In the genomic region with DNA sequence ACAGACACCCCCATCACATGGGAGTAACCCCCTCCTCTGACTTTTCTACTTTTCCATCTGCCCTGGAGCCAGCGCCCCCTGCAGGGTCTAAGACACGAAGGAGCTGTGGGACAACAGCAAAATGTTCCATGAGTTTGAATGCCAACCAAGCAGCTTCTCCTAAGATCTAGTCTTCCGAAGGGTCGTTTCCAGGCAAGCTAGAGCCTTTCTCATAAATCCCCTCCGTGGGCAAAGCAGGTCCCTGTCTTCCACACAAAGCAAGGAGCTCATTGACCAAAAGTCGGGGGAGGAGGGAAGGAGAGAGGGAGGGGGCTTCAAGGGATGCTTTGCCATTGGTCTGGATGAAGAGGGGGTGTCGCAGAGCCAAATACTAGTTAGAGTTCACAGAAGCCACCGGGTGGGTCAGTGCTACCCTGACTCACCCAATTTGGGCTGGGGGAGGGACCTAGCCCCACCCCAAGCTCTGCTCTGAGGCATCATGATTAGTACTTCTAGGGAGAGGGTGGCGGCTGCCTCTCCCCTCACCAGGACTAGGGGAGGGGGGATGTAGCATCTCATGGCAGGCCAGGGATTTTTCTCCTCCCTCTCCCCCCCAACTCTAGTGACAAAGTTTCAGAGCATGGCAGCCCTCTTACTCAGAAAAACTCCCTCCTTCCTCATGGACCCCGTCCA, we compare ENCODE assay signal across 8 cellular contexts. TPM values are rescaled to one million over a fixed set of nuclear protein-coding genes. Genes with fewer than 3 reads are reported as not detected.
DNase-seq lines count a peak whose midpoint lies in the region; ATAC-seq and TF ChIP-seq lines count a peak whose summit lies in the region.

No MANE protein-coding gene starts in this region.

- intact Hi-C loops in activated CD4-positive, alpha-beta memory T cell treated with anti-CD3 and anti-CD28 coated beads for 36 hours (cut with micrococcal nuclease) = no loop called here

- H2AFZ ChIP-seq in smooth muscle cell (ENCODE audit: low read depth) = peak overlapping the region; percentile 71

- H3K27ac ChIP-seq in SJCRH30 (no peak overlapping the region), smooth muscle cell (ENCODE audit: low read depth) (no peak overlapping the region)

- H3K4me3 Mint-ChIP-seq in activated CD4-positive, alpha-beta memory T cell treated with anti-CD3 and anti-CD28 coated beads for 36 hours = peak overlapping the region; percentile 61
- H3K4me3 Mint-ChIP-seq in activated CD4-positive, alpha-beta memory T cell treated with anti-CD3 and anti-CD28 coated beads, Interleukin-2, amount 10 ng/mL, durations not matched to agents 7 days and 5 days = no peak overlapping the region

- no peaks in the 10 kb centered on the region for H3K36me3 ChIP-seq in SJCRH30
- H3K36me3 ChIP-seq in smooth muscle cell (ENCODE audit: low read depth) = no peaks in the 10 kb centered on the region

- H3K4me1 ChIP-seq in SJCRH30 (peaks cover 3% of the 10 kb centered on the region), smooth muscle cell (ENCODE audit: low read depth) (peaks cover 23% of the 10 kb centered on the region)

- ATAC-seq in GM21367 (IDR thresholded peaks at IDR 0.05; ENCODE audit: unreplicated experiment) (no peak), GM21619 (IDR thresholded peaks at IDR 0.05; ENCODE audit: unreplicated experiment) (no peak)

- H3K9ac ChIP-seq in smooth muscle cell (ENCODE audit: low read depth) = no peak overlapping the region

- H3K27me3 ChIP-seq in SJCRH30 (peaks cover 11% of the 10 kb centered on the region), smooth muscle cell (ENCODE audit: low read depth) (peaks cover 31% of the 10 kb centered on the region)

- CTCF ChIA-PET in activated CD4-positive, alpha-beta memory T cell treated with anti-CD3 and anti-CD28 coated beads for 36 hours (lab: Charles Lee) = interaction anchor here (0.6 to 3.5 kb wide), 27 partner anchors 8 to 511 kb away, joined by 3 to 24 read pairs (median 4); a partner anchor contains a TSS
- CTCF ChIA-PET in activated CD4-positive, alpha-beta memory T cell treated with anti-CD3 and anti-CD28 coated beads, Interleukin-2, amount 10 ng/mL, durations not matched to agents 7 days and 5 days (lab: Charles Lee) = interaction anchor here (0.6 to 2.1 kb wide), 7 partner anchors 8 to 203 kb away, joined by 3 to 9 read pairs (median 3); no protein-coding TSS in a partner anchor

- H3K79me2 ChIP-seq in smooth muscle cell (ENCODE audit: low read depth) = no peaks in the 10 kb centered on the region

- no peaks in the 10 kb centered on the region for H3K36me3 Mint-ChIP-seq in activated CD4-positive, alpha-beta memory T cell treated with anti-CD3 and anti-CD28 coated beads for 36 hours
- no peaks in the 10 kb centered on the region for H3K36me3 Mint-ChIP-seq in activated CD4-positive, alpha-beta memory T cell treated with anti-CD3 and anti-CD28 coated beads, Interleukin-2, amount 10 ng/mL, durations not matched to agents 7 days and 5 days (ENCODE audit: low read depth)

- H3K4me3 ChIP-seq in SJCRH30 = peak overlapping the region; percentile 74
- H3K4me3 ChIP-seq in fibroblast of the aortic adventitia (ENCODE audit: low read depth, low read length) = no peak overlapping the region
- peak overlapping the region; percentile 82 for H3K4me3 ChIP-seq in smooth muscle cell

- H3K9me3 Mint-ChIP-seq in activated CD4-positive, alpha-beta memory T cell treated with anti-CD3 and anti-CD28 coated beads for 36 hours = no peaks in the 10 kb centered on the region
- no peaks in the 10 kb centered on the region for H3K9me3 Mint-ChIP-seq in activated CD4-positive, alpha-beta memory T cell treated with anti-CD3 and anti-CD28 coated beads, Interleukin-2, amount 10 ng/mL, durations not matched to agents 7 days and 5 days

- peak; percentile 21 for TF ChIP-seq CTCF in fibroblast of the aortic adventitia (IDR thresholded peaks at IDR 0.05; ENCODE audit: insufficient read depth, low read length)
- peak; percentile 47 for TF ChIP-seq CTCF in smooth muscle cell (IDR thresholded peaks at IDR 0.05; ENCODE audit: borderline replicate concordance, insufficient read depth, poor library complexity, severe bottlenecking)

- H3F3A ChIP-seq in smooth muscle cell (ENCODE audit: low read depth) = no peaks in the 10 kb centered on the region

- DNase-seq in activated CD4-positive, alpha-beta memory T cell treated with anti-CD3 and anti-CD28 coated beads for 36 hours = peak; percentile 30
- no peak for DNase-seq in activated CD4-positive, alpha-beta memory T cell treated with anti-CD3 and anti-CD28 coated beads, Interleukin-2, amount 10 ng/mL, durations not matched to agents 7 days and 5 days
- DNase-seq in SJCRH30 (peak in 1 of 2 experiments; percentile 47), fibroblast of the aortic adventitia (ENCODE audit: low read depth) (no peak), smooth muscle cell (lab: John Stamatoyannopoulos, UW; ENCODE audit: unreplicated experiment) (no peak), GM19240 (ENCODE audit: insufficient read length, low spot score) (no peak)

- H4K20me1 ChIP-seq in smooth muscle cell (ENCODE audit: low read depth) = no peaks in the 10 kb centered on the region

- POLR2A ChIA-PET in activated CD4-positive, alpha-beta memory T cell treated with anti-CD3 and anti-CD28 coated beads for 36 hours (lab: Charles Lee) = interaction anchor here (0.6 to 1.3 kb wide), 3 partner anchors 14 to 74 kb away, joined by 3 to 4 read pairs (median 4); a partner anchor contains a TSS
- POLR2A ChIA-PET in activated CD4-positive, alpha-beta memory T cell treated with anti-CD3 and anti-CD28 coated beads, Interleukin-2, amount 10 ng/mL, durations not matched to agents 7 days and 5 days (lab: Charles Lee) = interaction anchor here (0.8 to 1.2 kb wide), 3 partner anchors 20 to 76 kb away, joined by 3 read pairs; a partner anchor contains a TSS

- no peak overlapping the region for H3K27ac Mint-ChIP-seq in activated CD4-positive, alpha-beta memory T cell treated with anti-CD3 and anti-CD28 coated beads for 36 hours
- no peak overlapping the region for H3K27ac Mint-ChIP-seq in activated CD4-positive, alpha-beta memory T cell treated with anti-CD3 and anti-CD28 coated beads, Interleukin-2, amount 10 ng/mL, durations not matched to agents 7 days and 5 days

- peaks cover 72% of the 10 kb centered on the region for H3K27me3 Mint-ChIP-seq in activated CD4-positive, alpha-beta memory T cell treated with anti-CD3 and anti-CD28 coated beads for 36 hours
- peaks cover 76% of the 10 kb centered on the region for H3K27me3 Mint-ChIP-seq in activated CD4-positive, alpha-beta memory T cell treated with anti-CD3 and anti-CD28 coated beads, Interleukin-2, amount 10 ng/mL, durations not matched to agents 7 days and 5 days

- H3K9me3 ChIP-seq in SJCRH30 (replicated peaks) (no peaks in the 10 kb centered on the region), smooth muscle cell (replicated peaks; ENCODE audit: low read depth) (no peaks in the 10 kb centered on the region)

- WGBS in smooth muscle cell (ENCODE audit: low lambda C conversion rate) = 20% methylated on average over 10 of the region's 10 CpGs

- H3K4me2 ChIP-seq in smooth muscle cell = peak overlapping the region; percentile 98

- peaks cover 16% of the 10 kb centered on the region for H3K4me1 Mint-ChIP-seq in activated CD4-positive, alpha-beta memory T cell treated with anti-CD3 and anti-CD28 coated beads for 36 hours (ENCODE audit: low read depth)
- H3K4me1 Mint-ChIP-seq in activated CD4-positive, alpha-beta memory T cell treated with anti-CD3 and anti-CD28 coated beads, Interleukin-2, amount 10 ng/mL, durations not matched to agents 7 days and 5 days = peaks cover 18% of the 10 kb centered on the region

RNA-seq across cellular contexts. Expression of a gene that starts 1.6 kb away (rescaled TPM):
- total RNA-seq in activated CD4-positive, alpha-beta memory T cell treated with anti-CD3 and anti-CD28 coated beads for 36 hours = 1 to 10 TPM; 1.5 to 2.7 TPM
- not detected for total RNA-seq in activated CD4-positive, alpha-beta memory T cell treated with anti-CD3 and anti-CD28 coated beads, Interleukin-2, amount 10 ng/mL, durations not matched to agents 7 days and 5 days
- total RNA-seq in SJCRH30 (2014; rRNA removed; shearing (Covaris generic)) = 4.8 and 5.4 TPM in 2 replicates
- total RNA-seq in fibroblast of the aortic adventitia (ENCODE audit: low replicate concordance) (not detected in 2 replicates), smooth muscle cell (1.2 and 1.3 TPM in 2 replicates)
- 5.0 and 6.8 TPM in 2 replicates for polyA plus RNA-seq in smooth muscle cell

RNA-seq across cellular contexts. Expression of a gene that starts 39.8 kb away (rescaled TPM):
- not detected for total RNA-seq in activated CD4-positive, alpha-beta memory T cell treated with anti-CD3 and anti-CD28 coated beads for 36 hours
- not detected for total RNA-seq in activated CD4-positive, alpha-beta memory T cell treated with anti-CD3 and anti-CD28 coated beads, Interleukin-2, amount 10 ng/mL, durations not matched to agents 7 days and 5 days
- total RNA-seq in SJCRH30 (2014; rRNA removed; shearing (Covaris generic)) = not detected in 2 replicates
- total RNA-seq in fibroblast of the aortic adventitia (ENCODE audit: low replicate concordance) (not detected in 2 replicates), smooth muscle cell (not detected in 2 replicates)
- not detected in 2 replicates for polyA plus RNA-seq in smooth muscle cell
